ENCODE assay signal across 30 cellular contexts in the genomic region with DNA sequence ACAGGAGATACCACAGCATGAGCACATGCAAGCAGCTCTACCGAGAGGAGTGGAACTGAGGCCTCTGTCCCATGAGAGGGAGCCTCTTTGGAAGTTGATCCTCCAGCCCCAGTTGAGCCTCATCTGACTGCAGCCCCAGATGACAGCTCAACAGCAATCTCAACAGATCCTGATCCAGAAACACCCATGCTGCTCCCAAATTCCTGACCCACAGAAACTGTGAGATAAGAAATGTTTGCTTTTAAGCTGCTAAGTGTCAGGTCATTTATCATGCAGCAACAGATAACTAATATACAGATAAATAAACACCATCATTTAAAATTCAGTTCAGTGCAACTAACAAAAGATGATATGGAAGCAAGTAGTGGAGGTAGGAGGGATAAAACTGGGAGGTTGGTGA.
"Had no signal": no experiment of that assay in that cellular context is flagged by ENCODE, and none has a peak within 500 bp of the region (broad histone marks: within the 10 kb centered on the region; RNA-seq: fewer than 3 reads in every experiment).

No MANE protein-coding gene starts in this region.

- H3K27me3 Mint-ChIP-seq: activated naive CD4-positive, alpha-beta T cell treated with anti-CD3 and anti-CD28 coated beads, Interleukin-2, amount 50 U/mL, for 24 hours; activated naive CD8-positive, alpha-beta T cell treated with anti-CD3 and anti-CD28 coated beads for 36 hours; activated T-cell treated with anti-CD3 and anti-CD28 coated beads, Interleukin-2, amount 50 U/mL, for 24 hours; dendritic cell treated with granulocyte-macrophage colony-stimulating factor and Interleukin-4, amounts not matched to agents 40 ng/mL and 50 ng/mL, for 4 days had no signal

- H3K9me3 Mint-ChIP-seq: activated CD4-positive, alpha-beta memory T cell treated with anti-CD3 and anti-CD28 coated beads for 36 hours; activated CD4-positive, alpha-beta T cell treated with anti-CD3 and anti-CD28 coated beads, Interleukin-2, amount 10 ng/mL, durations not matched to agents 24 days and 14 days; activated naive CD4-positive, alpha-beta T cell treated with anti-CD3 and anti-CD28 coated beads for 36 hours; activated naive CD4-positive, alpha-beta T cell treated with anti-CD3 and anti-CD28 coated beads, Interleukin-2, amount 50 U/mL, for 24 hours; activated naive CD8-positive, alpha-beta T cell treated with anti-CD3 and anti-CD28 coated beads for 36 hours; activated naive CD8-positive, alpha-beta T cell treated with anti-CD3 and anti-CD28 coated beads, Interleukin-2, amount 50 U/mL, for 24 hours; activated T-cell treated with anti-CD3 and anti-CD28 coated beads, Interleukin-2, amount 50 U/mL, for 24 hours; activated T-cell treated with anti-CD3 and anti-CD28 coated beads, Interleukin-2, amount 50 U/mL, for 72 hours; dendritic cell treated with granulocyte-macrophage colony-stimulating factor and Interleukin-4, amounts not matched to agents 40 ng/mL and 50 ng/mL, for 4 days had no signal

- H3K27ac ChIP-seq: adrenal gland, body of pancreas, breast epithelium, cardiac muscle cell, coronary artery, dorsolateral prefrontal cortex had no signal

- H3K36me3 ChIP-seq: adrenal gland, breast epithelium, cardiac muscle cell had no signal

- ATAC-seq: activated CD4-positive, alpha-beta T cell treated with anti-CD3 and anti-CD28 coated beads for 36 hours; activated naive CD8-positive, alpha-beta T cell treated with anti-CD3 and anti-CD28 coated beads, Interleukin-2, amount 50 U/mL, for 24 hours; activated T-cell treated with anti-CD3 and anti-CD28 coated beads, Interleukin-2, amount 50 U/mL, for 72 hours; body of pancreas; esophagus mucosa had no signal

- H3K27ac Mint-ChIP-seq: activated CD4-positive, alpha-beta memory T cell treated with anti-CD3 and anti-CD28 coated beads for 36 hours; activated CD4-positive, alpha-beta T cell treated with anti-CD3 and anti-CD28 coated beads for 36 hours; activated CD4-positive, alpha-beta T cell treated with anti-CD3 and anti-CD28 coated beads, Interleukin-2, amount 10 ng/mL, durations not matched to agents 24 days and 14 days; activated naive CD4-positive, alpha-beta T cell treated with anti-CD3 and anti-CD28 coated beads for 36 hours; activated naive CD4-positive, alpha-beta T cell treated with anti-CD3 and anti-CD28 coated beads, Interleukin-2, amount 50 U/mL, for 24 hours; activated naive CD8-positive, alpha-beta T cell treated with anti-CD3 and anti-CD28 coated beads for 36 hours; activated naive CD8-positive, alpha-beta T cell treated with anti-CD3 and anti-CD28 coated beads, Interleukin-2, amount 50 U/mL, for 24 hours; activated T-cell treated with anti-CD3 and anti-CD28 coated beads, Interleukin-2, amount 50 U/mL, for 24 hours; activated T-cell treated with anti-CD3 and anti-CD28 coated beads, Interleukin-2, amount 50 U/mL, for 72 hours; dendritic cell treated with granulocyte-macrophage colony-stimulating factor and Interleukin-4, amounts not matched to agents 40 ng/mL and 50 ng/mL, for 4 days; endodermal cell had no signal

- DNase-seq: activated CD4-positive, alpha-beta memory T cell treated with anti-CD3 and anti-CD28 coated beads for 36 hours; activated CD4-positive, alpha-beta T cell treated with anti-CD3 and anti-CD28 coated beads for 36 hours; activated CD4-positive, alpha-beta T cell treated with anti-CD3 and anti-CD28 coated beads, Interleukin-2, amount 10 ng/mL, durations not matched to agents 24 days and 14 days; activated CD4-positive, CD25-positive, alpha-beta regulatory T cell; activated CD4-positive, CD25-positive, alpha-beta regulatory T cell treated with anti-CD3 and anti-CD28 coated beads, Interleukin-2, amount 50 U/mL, for 72 hours; activated CD8-positive, alpha-beta memory T cell treated with anti-CD3 and anti-CD28 coated beads, Interleukin-2, amount 50 U/mL, for 48 hours; activated naive CD4-positive, alpha-beta T cell treated with anti-CD3 and anti-CD28 coated beads for 36 hours; activated naive CD8-positive, alpha-beta T cell treated with anti-CD3 and anti-CD28 coated beads for 36 hours; activated naive CD8-positive, alpha-beta T cell treated with anti-CD3 and anti-CD28 coated beads, Interleukin-2, amount 50 U/mL, for 24 hours; activated T-cell treated with anti-CD3 and anti-CD28 coated beads for 4 hours; activated T-cell treated with anti-CD3 and anti-CD28 coated beads, Interleukin-2, amount 50 U/mL, for 24 hours; activated T-cell treated with anti-CD3 and anti-CD28 coated beads, Interleukin-2, amount 50 U/mL, for 72 hours; adrenal gland; amygdala; aorta; body of pancreas; central memory CD4-positive, alpha-beta T cell; cerebellar nuclear complex; dorsolateral prefrontal cortex; effector memory CD4-positive, alpha-beta T cell; endodermal cell; foreskin fibroblast; T-helper 2 cell had no signal

- H3K27me3 ChIP-seq: adrenal gland, body of pancreas, breast epithelium, dorsolateral prefrontal cortex had no signal

- FAIRE-seq: frontal cortex had no signal

- H3K36me3 Mint-ChIP-seq: activated CD4-positive, alpha-beta memory T cell treated with anti-CD3 and anti-CD28 coated beads for 36 hours; activated naive CD4-positive, alpha-beta T cell treated with anti-CD3 and anti-CD28 coated beads, Interleukin-2, amount 50 U/mL, for 24 hours had no signal

- H3K9me3 ChIP-seq: adrenal gland, body of pancreas, breast epithelium had no signal

- H3K4me3 ChIP-seq: adrenal gland, body of pancreas, breast epithelium, cardiac muscle cell, coronary artery, dorsolateral prefrontal cortex had no signal

- H3K4me3 Mint-ChIP-seq: activated CD4-positive, alpha-beta memory T cell treated with anti-CD3 and anti-CD28 coated beads for 36 hours; activated CD4-positive, alpha-beta T cell treated with anti-CD3 and anti-CD28 coated beads for 36 hours; activated CD4-positive, alpha-beta T cell treated with anti-CD3 and anti-CD28 coated beads, Interleukin-2, amount 10 ng/mL, durations not matched to agents 24 days and 14 days; activated naive CD4-positive, alpha-beta T cell treated with anti-CD3 and anti-CD28 coated beads for 36 hours; activated naive CD4-positive, alpha-beta T cell treated with anti-CD3 and anti-CD28 coated beads, Interleukin-2, amount 50 U/mL, for 24 hours; activated naive CD8-positive, alpha-beta T cell treated with anti-CD3 and anti-CD28 coated beads for 36 hours; activated naive CD8-positive, alpha-beta T cell treated with anti-CD3 and anti-CD28 coated beads, Interleukin-2, amount 50 U/mL, for 24 hours; activated T-cell treated with anti-CD3 and anti-CD28 coated beads, Interleukin-2, amount 50 U/mL, for 24 hours; activated T-cell treated with anti-CD3 and anti-CD28 coated beads, Interleukin-2, amount 50 U/mL, for 72 hours; dendritic cell treated with granulocyte-macrophage colony-stimulating factor and Interleukin-4, amounts not matched to agents 40 ng/mL and 50 ng/mL, for 4 days; endodermal cell had no signal

- H3K4me1 ChIP-seq: breast epithelium had no signal
